Comparison of ENCODE assay signal across 9 cellular contexts in the genomic region with DNA sequence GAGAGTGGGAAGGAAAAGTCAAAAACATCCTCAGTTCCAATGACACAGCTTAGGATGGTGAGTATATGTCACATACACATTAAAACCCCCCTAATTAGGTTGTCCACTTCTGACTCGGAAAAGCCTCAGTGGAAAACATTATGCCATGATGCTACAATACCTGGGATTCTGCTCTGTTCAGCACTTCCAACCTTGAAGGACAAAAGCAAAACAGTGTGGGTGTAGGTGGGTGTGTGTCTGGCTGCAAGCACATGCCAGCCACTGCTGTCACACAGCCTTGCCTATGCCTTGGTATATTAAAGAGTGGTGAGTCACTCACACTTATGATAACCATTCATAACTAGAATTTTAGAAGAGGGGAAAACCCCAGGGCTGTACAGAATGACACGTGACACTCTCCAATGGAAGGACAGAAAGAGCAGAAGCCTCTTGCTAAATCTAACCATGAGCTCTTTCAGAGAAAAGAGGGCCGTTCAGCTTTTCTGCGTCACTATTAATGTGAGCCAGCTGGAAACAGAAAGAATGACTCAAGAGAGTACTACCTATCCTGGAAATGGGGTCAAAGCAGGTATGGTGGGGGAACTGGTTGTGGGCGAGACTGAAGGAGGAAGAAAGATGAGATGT.
DNase-seq lines count a peak whose midpoint lies in the region; ATAC-seq, FAIRE-seq and TF ChIP-seq lines count a peak whose summit lies in the region.
"Had no signal": no experiment of that assay in that cellular context is flagged by ENCODE, and none has a peak within 500 bp of the region (broad histone marks: within the 10 kb centered on the region; RNA-seq: fewer than 3 reads in every experiment).

No MANE protein-coding gene starts in this region.

- TF ChIP-seq CTCF in H9 (conservative IDR thresholded peaks at IDR 0.05): no peak

- in situ Hi-C loops in KBM-7 (cut with MboI; ENCODE audit: low pct_unique_long_range_greater_than_20kb, low sequenced_read_pairs): no loop called here

- H2BK20ac ChIP-seq in H9 (ENCODE audit: low read depth, low read length, poor library complexity, severe bottlenecking): no peak overlapping the region

- no peaks in the 10 kb centered on the region for H3K23me2 ChIP-seq in H9 (ENCODE audit: insufficient read length, low read depth, low read length, poor library complexity, severe bottlenecking)

- no peaks in the 10 kb centered on the region for H3K79me2 ChIP-seq in H9 (ENCODE audit: insufficient read depth, low read length)

- H4K20me1 ChIP-seq in H9 (ENCODE audit: control insufficient read depth, insufficient read depth, insufficient read length): no peaks in the 10 kb centered on the region

- H3K9me3 ChIP-seq in H9 (ENCODE audit: control insufficient read depth, low read depth, low read length): no peaks in the 10 kb centered on the region

- no peaks in the 10 kb centered on the region for H3K4me1 Mint-ChIP-seq in H9

- no peak overlapping the region for H3K4ac ChIP-seq in H9 (ENCODE audit: low read depth, low read length)

- H2BK5ac ChIP-seq in H9 (ENCODE audit: insufficient read length, low read length): no peak overlapping the region

- H3K14ac ChIP-seq in H9 (ENCODE audit: insufficient read depth, low read length): no peak overlapping the region

- H3K36me3 Mint-ChIP-seq in activated naive CD4-positive, alpha-beta T cell treated with anti-CD3 and anti-CD28 coated beads, Interleukin-2, amount 50 U/mL, for 72 hours: peaks cover 33 to 59% of the 10 kb centered on the region in 2 donors
- peaks cover 0 to 3% (median 2%) of the 10 kb centered on the region in 3 experiments; a peak in 1 of 7 replicates for H3K36me3 Mint-ChIP-seq in H9 (ENCODE audit: insufficient read depth in 1 of 3, low read depth in 3 of 3)

- ATAC-seq in GM21390 (IDR thresholded peaks at IDR 0.05; ENCODE audit: unreplicated experiment): peak; percentile 90
- peak; percentile 91 to 95 for ATAC-seq in activated naive CD4-positive, alpha-beta T cell treated with anti-CD3 and anti-CD28 coated beads, Interleukin-2, amount 50 U/mL, for 72 hours

- H3K4me3 Mint-ChIP-seq in H9: no peak overlapping the region
- H3K4me3 Mint-ChIP-seq: dendritic cell treated with granulocyte-macrophage colony-stimulating factor and Interleukin-4, amounts not matched to agents 40 ng/mL and 50 ng/mL, for 4 days had no signal

- no peak overlapping the region for H3K56ac ChIP-seq in H9 (ENCODE audit: insufficient read length, low read depth, low read length)

- WGBS in H9 (ENCODE audit: extremely low coverage, insufficient read length, low lambda C conversion rate): no CpG with 5 or more reads among the region's 5 CpGs

- H3K79me1 ChIP-seq in H9 (ENCODE audit: insufficient read depth, low read depth, low read length, poor library complexity, severe bottlenecking): no peaks in the 10 kb centered on the region

- no peak overlapping the region for H4K5ac ChIP-seq in H9 (ENCODE audit: insufficient read length, low read depth, low read length)

- H2BK15ac ChIP-seq in H9 (ENCODE audit: low read depth, low read length): no peak overlapping the region

- no peak overlapping the region for H3K27ac ChIP-seq in H9 (ENCODE audit: insufficient read length, low read depth, low read length)

- FAIRE-seq in frontal cortex (lab: Jason Lieb, UNC): no peak

- H3K18ac ChIP-seq in H9 (ENCODE audit: insufficient read length, low read depth, low read length): no peak overlapping the region

- H3T11ph ChIP-seq in H9 (ENCODE audit: low read length): no peak overlapping the region

- no peak overlapping the region for H3K23ac ChIP-seq in H9 (ENCODE audit: insufficient read length, low read depth, low read length)

- H3K27me3 Mint-ChIP-seq in H9 (ENCODE audit: low read depth): no peaks in the 10 kb centered on the region
- H3K27me3 Mint-ChIP-seq: dendritic cell treated with granulocyte-macrophage colony-stimulating factor and Interleukin-4, amounts not matched to agents 40 ng/mL and 50 ng/mL, for 4 days had no signal

- H3K4me2 ChIP-seq in H9 (ENCODE audit: insufficient read depth, insufficient read length, low read length): no peak overlapping the region

- H2BK120ac ChIP-seq in H9 (ENCODE audit: low read depth, low read length, poor library complexity, severe bottlenecking): no peak overlapping the region

- DNase-seq in ELR (ENCODE audit: low read depth) (peak; percentile 5), HT1080 (ENCODE audit: low read depth) (peak; percentile 8), frontal cortex (ENCODE audit: low spot score in 2 of 2) (no peak), H9 (no peak), KBM-7 (no peak)
- peak; percentile 58 to 64 for DNase-seq in activated naive CD4-positive, alpha-beta T cell treated with anti-CD3 and anti-CD28 coated beads, Interleukin-2, amount 50 U/mL, for 72 hours (ENCODE audit: low spot score in 2 of 2)
- peak; percentile 10 to 43 for DNase-seq in stimulated activated CD8-positive, alpha-beta memory T cell treated with anti-CD3 and anti-CD28 coated beads, Interleukin-15, amount 100 ng/mL, for 4 hours (ENCODE audit: low read depth in 2 of 2)

- H4K91ac ChIP-seq in H9 (ENCODE audit: insufficient read length, low read depth, low read length): no peak overlapping the region

- no peaks in the 10 kb centered on the region for H3K4me1 ChIP-seq in H9 (ENCODE audit: insufficient read depth, low read length)

- H2AFZ ChIP-seq in H9 (ENCODE audit: low read length): no peak overlapping the region

- H3K9ac ChIP-seq in H9 (ENCODE audit: extremely low read depth, insufficient read length, low read length): no peak overlapping the region

- H2BK12ac ChIP-seq in H9 (ENCODE audit: insufficient read length, low read depth, low read length): no peak overlapping the region

- H3K9me3 Mint-ChIP-seq in activated naive CD4-positive, alpha-beta T cell treated with anti-CD3 and anti-CD28 coated beads, Interleukin-2, amount 50 U/mL, for 72 hours: peaks cover 31 to 47% of the 10 kb centered on the region in 2 donors
- H3K9me3 Mint-ChIP-seq in H9: peaks cover 24 to 27% of the 10 kb centered on the region in 2 experiments; a peak in 4 of 5 replicates

- H3K27me3 ChIP-seq in H9 (ENCODE audit: insufficient read depth, low read length): no peaks in the 10 kb centered on the region; the same call in 1 of the 2 replicates

- peak overlapping the region; percentile 31 to 78 for H3K27ac Mint-ChIP-seq in activated naive CD4-positive, alpha-beta T cell treated with anti-CD3 and anti-CD28 coated beads, Interleukin-2, amount 50 U/mL, for 72 hours
- no peak overlapping the region for H3K27ac Mint-ChIP-seq in H9
- H3K27ac Mint-ChIP-seq: dendritic cell treated with granulocyte-macrophage colony-stimulating factor and Interleukin-4, amounts not matched to agents 40 ng/mL and 50 ng/mL, for 4 days had no signal

- H4K8ac ChIP-seq in H9 (replicated peaks; ENCODE audit: insufficient read length, low read depth, low read length): no peak overlapping the region

- H2AK5ac ChIP-seq in H9 (ENCODE audit: insufficient read length, low read length): no peak overlapping the region

Comparison
In these comparisons a context has a peak if more than half of its experiments do, and no peak if none do; other contexts are left out.
1. DNase-seq: peak in ELR (single experiment), HT1080 (single experiment), activated naive CD4-positive, alpha-beta T cell treated with anti-CD3 and anti-CD28 coated beads, Interleukin-2, amount 50 U/mL, for 72 hours (2 of 2) and stimulated activated CD8-positive, alpha-beta memory T cell treated with anti-CD3 and anti-CD28 coated beads, Interleukin-15, amount 100 ng/mL, for 4 hours (2 of 2); none in frontal cortex (0 of 2), H9 (single experiment) and KBM-7 (single experiment).
2. H3K27ac Mint-ChIP-seq: peak in activated naive CD4-positive, alpha-beta T cell treated with anti-CD3 and anti-CD28 coated beads, Interleukin-2, amount 50 U/mL, for 72 hours (2 of 2); none in H9 (0 of 3).